Comparison of ENCODE assay signal across 13 cellular contexts in the genomic region with DNA sequence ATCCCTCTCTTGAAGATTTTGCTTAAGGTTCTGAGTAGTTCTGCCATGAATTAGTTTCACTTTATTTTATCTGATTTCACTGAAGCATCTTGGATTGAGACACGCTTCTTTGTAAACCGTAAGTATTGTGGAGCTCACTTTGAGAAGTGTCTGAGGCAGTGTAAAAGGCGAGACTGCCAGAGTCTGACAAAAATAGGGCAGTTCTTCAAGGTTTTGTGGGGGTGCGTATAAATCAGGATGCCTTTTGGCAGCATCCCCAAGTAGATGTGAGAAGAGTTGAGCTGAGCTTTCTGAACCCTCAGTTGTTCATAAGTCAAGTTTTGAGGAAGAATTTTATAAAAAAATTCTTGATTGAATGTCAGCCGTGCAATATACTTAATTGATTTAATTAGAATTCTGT.
"Had no signal": no experiment of that assay in that cellular context is flagged by ENCODE, and none has a peak within 500 bp of the region (broad histone marks: within the 10 kb centered on the region; RNA-seq: fewer than 3 reads in every experiment).

No MANE protein-coding gene starts in this region.

- H3K27ac Mint-ChIP-seq: neural progenitor cell; stimulated activated effector memory CD8-positive, alpha-beta T cell treated with anti-CD3 and anti-CD28 coated beads, Interleukin-12 subunit alpha, Interleukin-12 subunit beta, amount 100 ng/mL, for 72 hours had no signal

- H3K27ac ChIP-seq: ascending aorta, hepatocyte, neural progenitor cell, right atrium auricular region had no signal

- H3K36me3 ChIP-seq: right atrium auricular region, transverse colon had no signal

- H3K9me3 ChIP-seq: ascending aorta, right atrium auricular region, transverse colon had no signal

- H3K4me3 ChIP-seq: ascending aorta, hepatocyte, neural progenitor cell, right atrium auricular region, smooth muscle cell, transverse colon had no signal

- H3K27me3 Mint-ChIP-seq: T-helper 17 cell had no signal

- DNase-seq: activated CD4-positive, CD25-positive, alpha-beta regulatory T cell; activated effector memory CD4-positive, alpha-beta T cell treated with anti-CD3 and anti-CD28 coated beads, Interleukin-2, amount 50 U/mL, for 16 hours; activated T-cell treated with anti-CD3 and anti-CD28 coated beads, Interleukin-2, amount 50 U/mL, for 1 hour; effector CD4-positive, alpha-beta T cell; left ventricle myocardium superior; T-helper 17 cell; transverse colon had no signal

- ATAC-seq: left ventricle myocardium superior; stimulated activated effector memory CD8-positive, alpha-beta T cell treated with anti-CD3 and anti-CD28 coated beads, Interleukin-12 subunit alpha, Interleukin-12 subunit beta, amount 100 ng/mL, for 72 hours; T-helper 17 cell had no signal

- H3K4me1 ChIP-seq: ascending aorta, neural progenitor cell, right atrium auricular region had no signal

- H3K4me1 Mint-ChIP-seq: neural progenitor cell had no signal

- H3K27me3 ChIP-seq: ascending aorta, hepatocyte, neural progenitor cell, right atrium auricular region, transverse colon had no signal

- H3K9me3 Mint-ChIP-seq: neural progenitor cell; stimulated activated effector memory CD8-positive, alpha-beta T cell treated with anti-CD3 and anti-CD28 coated beads, Interleukin-12 subunit alpha, Interleukin-12 subunit beta, amount 100 ng/mL, for 72 hours had no signal

- H3K4me3 Mint-ChIP-seq: neural progenitor cell; stimulated activated effector memory CD8-positive, alpha-beta T cell treated with anti-CD3 and anti-CD28 coated beads, Interleukin-12 subunit alpha, Interleukin-12 subunit beta, amount 100 ng/mL, for 72 hours; T-helper 17 cell had no signal
